Comparison of ENCODE assay signal across 8 cellular contexts in genomic region chr22:43014876-43015676, GRCh38. TPM values are rescaled to one million over a fixed set of nuclear protein-coding genes. Genes with fewer than 3 reads are reported as not detected.
A peak's percentile ranks its signal among the peaks of the same experiment; 100 is the strongest.
DNase-seq lines count a peak whose midpoint lies in the region; ATAC-seq and TF ChIP-seq lines count a peak whose summit lies in the region.

PACSIN2 (minus strand) TSS chr22:43015149; CDS start chr22:42912080, 103,069 bp downstream.

- H3K9me3 ChIP-seq in left ventricle myocardium inferior (replicated peaks), result no peaks in the 10 kb centered on the region
- no peaks in the 10 kb centered on the region for H3K9me3 ChIP-seq in prostate gland

- under 1% methylated on average over 74 of the region's 84 CpGs for WGBS in prostate gland

- peak within 1 kb of the TSS; percentile 78 for H3K27ac Mint-ChIP-seq in T-helper 1 cell treated with Interleukin-12 subunit alpha and Interleukin-12 subunit beta and Interleukin-4 antibody, amounts not matched to agents 30 μg/mL and 1 μg/mL, for 36 hours

- H3K27me3 Mint-ChIP-seq in T-helper 1 cell treated with Interleukin-12 subunit alpha and Interleukin-12 subunit beta and Interleukin-4 antibody, amounts not matched to agents 30 μg/mL and 1 μg/mL, for 36 hours (ENCODE audit: low read depth), result peaks cover 9% of the 10 kb centered on the region

- peaks cover 20% of the 10 kb centered on the region for H3K4me1 Mint-ChIP-seq in T-helper 1 cell treated with Interleukin-12 subunit alpha and Interleukin-12 subunit beta and Interleukin-4 antibody, amounts not matched to agents 30 μg/mL and 1 μg/mL, for 36 hours (ENCODE audit: low read depth)

- H3K27me3 ChIP-seq in left ventricle myocardium inferior (ENCODE audit: low read depth) (no peaks in the 10 kb centered on the region), prostate gland (replicated peaks; ENCODE audit: insufficient read depth) (no peaks in the 10 kb centered on the region)

- TF ChIP-seq CTCF in left ventricle myocardium inferior (IDR thresholded peaks at IDR 0.05; ENCODE audit: borderline replicate concordance) (no peak), prostate gland (IDR thresholded peaks at IDR 0.05) (peak in 1 of 4 experiments; percentile 17)

- peak; percentile 94 for DNase-seq in NCI-H1694 treated with DMSO at 0.1 percent for 48 hours (lab: John Stamatoyannopoulos, UW)
- DNase-seq in amniotic stem cell (lab: John Stamatoyannopoulos, UW), result peak; percentile 92
- peak; percentile 100 for DNase-seq in left ventricle myocardium inferior
- peak; percentile 100 for DNase-seq in prostate gland (ENCODE audit: low spot score)
- DNase-seq in ureter (ENCODE audit: low spot score), result peak; percentile 100

- ATAC-seq in GM18499 (IDR thresholded peaks at IDR 0.05; ENCODE audit: insufficient read depth, unreplicated experiment) (peak; percentile 76), HG02938 (IDR thresholded peaks at IDR 0.05; ENCODE audit: unreplicated experiment) (peak; percentile 94)

- peak within 1 kb of the TSS; percentile 90 for H3K4me3 Mint-ChIP-seq in T-helper 1 cell treated with Interleukin-12 subunit alpha and Interleukin-12 subunit beta and Interleukin-4 antibody, amounts not matched to agents 30 μg/mL and 1 μg/mL, for 36 hours

- no peaks in the 10 kb centered on the region for H3K36me3 Mint-ChIP-seq in T-helper 1 cell treated with Interleukin-12 subunit alpha and Interleukin-12 subunit beta and Interleukin-4 antibody, amounts not matched to agents 30 μg/mL and 1 μg/mL, for 36 hours (ENCODE audit: low read depth)

- no peaks in the 10 kb centered on the region for H3K9me3 Mint-ChIP-seq in T-helper 1 cell treated with Interleukin-12 subunit alpha and Interleukin-12 subunit beta and Interleukin-4 antibody, amounts not matched to agents 30 μg/mL and 1 μg/mL, for 36 hours

- H3K27ac ChIP-seq in left ventricle myocardium inferior (replicated peaks) (peak within 1 kb of the TSS; percentile 82), prostate gland (peak within 1 kb of the TSS; percentile 87 to 89)

- H3K4me3 ChIP-seq in left ventricle myocardium inferior (peak within 1 kb of the TSS; percentile 84), prostate gland (peak within 1 kb of the TSS; percentile 90 to 93)

- H3K36me3 ChIP-seq in left ventricle myocardium inferior (no peaks in the 10 kb centered on the region), prostate gland (no peaks in the 10 kb centered on the region)

- peaks cover 36% of the 10 kb centered on the region for H3K4me1 ChIP-seq in left ventricle myocardium inferior
- no peaks in the 10 kb centered on the region for H3K4me1 ChIP-seq in prostate gland (replicated peaks)

- peak; percentile 96 for TF ChIP-seq POLR2A in prostate gland (IDR thresholded peaks at IDR 0.05)

- intact Hi-C loops in left ventricle myocardium inferior (cut with micrococcal nuclease), result no loop called here
- intact Hi-C loops in prostate gland (cut with DNase I), result loop anchor here (5.0 to 10.0 kb wide), 3 partner anchors 113 to 230 kb away; no protein-coding TSS in a partner anchor

RNA-seq across cellular contexts. Expression of gene PACSIN2, which starts in this region (rescaled TPM):
- total RNA-seq in left ventricle myocardium inferior (64.8 TPM), prostate gland (10 to 100 TPM; 78.0 to 87.1 TPM), ureter (78.5 TPM)

Comparison
In these comparisons a context has a peak if more than half of its experiments do, and no peak if none do; other contexts are left out.
1. Peak in every context shown above with its lines: DNase-seq, ATAC-seq, H3K4me3 ChIP-seq and H3K27ac ChIP-seq.